Comparison of ENCODE assay signal across 1 cellular context in the genomic region with DNA sequence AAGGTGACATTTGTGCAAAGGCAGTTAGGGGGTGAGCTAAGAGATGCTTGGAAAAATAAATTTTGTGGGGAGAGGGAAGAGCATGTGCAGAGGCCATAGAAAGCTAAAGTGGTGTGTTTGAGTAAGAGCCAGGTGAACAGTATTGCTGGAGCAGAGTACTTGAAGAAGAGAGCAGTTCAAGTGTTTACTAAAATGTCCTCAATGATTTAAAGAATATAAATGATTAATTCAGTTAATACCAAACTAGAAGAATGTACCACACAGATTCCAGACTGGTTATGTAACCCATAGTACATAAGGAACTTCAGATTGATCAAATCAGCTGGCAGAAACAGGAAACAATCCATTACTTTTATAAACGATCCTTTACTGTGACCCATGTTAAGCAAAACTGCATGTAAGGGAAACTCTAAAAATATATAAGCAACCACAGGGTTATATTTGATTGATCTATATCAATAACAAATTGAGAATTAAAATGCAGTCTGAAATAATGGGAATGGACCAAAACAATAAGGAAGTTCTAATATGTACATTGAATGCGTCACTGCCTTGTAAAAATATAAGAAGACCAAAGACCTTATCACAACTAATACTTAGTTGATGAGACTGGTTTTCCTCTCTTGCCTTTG.
TF ChIP-seq lines count a peak whose summit lies in the region.

No MANE protein-coding gene starts in this region.

TF ChIP-seq in WTC11, 78 proteins besides CTCF, POLR2A, EP300 and RAD21 (continued from another document):
- TF ChIP-seq TEAD4 (CRISPR knock-in tag; IDR thresholded peaks at IDR 0.05) (no peak), ZNF121 (CRISPR knock-in tag; IDR thresholded peaks at IDR 0.05) (no peak), TP53 (CRISPR knock-in tag; IDR thresholded peaks at IDR 0.05) (no peak), JUN (CRISPR knock-in tag; IDR thresholded peaks at IDR 0.05) (no peak), ZNF263 (CRISPR knock-in tag; IDR thresholded peaks at IDR 0.05; ENCODE audit: low read depth) (no peak), NR2C2 (CRISPR knock-in tag; IDR thresholded peaks at IDR 0.05) (no peak), ATF1 (CRISPR knock-in tag; IDR thresholded peaks at IDR 0.05) (no peak), RELA (CRISPR knock-in tag; IDR thresholded peaks at IDR 0.05; ENCODE audit: borderline replicate concordance) (no peak), KAT7 (CRISPR knock-in tag; IDR thresholded peaks at IDR 0.05; ENCODE audit: borderline replicate concordance) (no peak), FOXK1 (CRISPR knock-in tag; IDR thresholded peaks at IDR 0.05) (no peak)
- TF ChIP-seq, protein P1, sequence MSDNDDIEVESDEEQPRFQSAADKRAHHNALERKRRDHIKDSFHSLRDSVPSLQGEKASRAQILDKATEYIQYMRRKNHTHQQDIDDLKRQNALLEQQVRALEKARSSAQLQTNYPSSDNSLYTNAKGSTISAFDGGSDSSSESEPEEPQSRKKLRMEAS (CRISPR knock-in tag; IDR thresholded peaks at IDR 0.05): no peak
- TF ChIP-seq, protein P2, sequence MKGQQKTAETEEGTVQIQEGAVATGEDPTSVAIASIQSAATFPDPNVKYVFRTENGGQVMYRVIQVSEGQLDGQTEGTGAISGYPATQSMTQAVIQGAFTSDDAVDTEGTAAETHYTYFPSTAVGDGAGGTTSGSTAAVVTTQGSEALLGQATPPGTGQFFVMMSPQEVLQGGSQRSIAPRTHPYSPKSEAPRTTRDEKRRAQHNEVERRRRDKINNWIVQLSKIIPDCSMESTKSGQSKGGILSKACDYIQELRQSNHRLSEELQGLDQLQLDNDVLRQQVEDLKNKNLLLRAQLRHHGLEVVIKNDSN (CRISPR knock-in tag; IDR thresholded peaks at IDR 0.05): no peak
